8 cellular contexts compared by ENCODE assay signal in genomic region chr12:55718020-55718419, GRCh38. TPM values are rescaled to one million over a fixed set of nuclear protein-coding genes. Genes with fewer than 3 reads are reported as not detected.
A peak's percentile ranks its signal among the peaks of the same experiment; 100 is the strongest.
DNase-seq lines count a peak whose midpoint lies in the region; ATAC-seq and TF ChIP-seq lines count a peak whose summit lies in the region.
"Had no signal": no experiment of that assay in that cellular context is flagged by ENCODE, and none has a peak within 500 bp of the region (broad histone marks: within the 10 kb centered on the region; RNA-seq: fewer than 3 reads in every experiment).

No MANE protein-coding gene starts in this region.

- no peaks in the 10 kb centered on the region for H3K9me3 Mint-ChIP-seq in activated CD4-positive, alpha-beta T cell treated with anti-CD3 and anti-CD28 coated beads, Interleukin-2, amount 10 ng/mL, durations not matched to agents 7 days and 5 days

- DNase-seq in activated CD4-positive, alpha-beta T cell treated with anti-CD3 and anti-CD28 coated beads, Interleukin-2, amount 10 ng/mL, durations not matched to agents 7 days and 5 days = no peak
- DNase-seq in activated CD4-positive, alpha-beta T cell treated with anti-CD3 and anti-CD28 coated beads for 48 hours = no peak
- DNase-seq in fibroblast of the aortic adventitia (ENCODE audit: low read depth) (no peak), thoracic aorta (ENCODE audit: low spot score) (no peak), COLO668 (lab: John Stamatoyannopoulos, UW; ENCODE audit: unreplicated experiment) (no peak)
- DNase-seq: COR-L47, retina had no signal

- peaks cover 46% of the 10 kb centered on the region for H3K4me1 Mint-ChIP-seq in activated CD4-positive, alpha-beta T cell treated with anti-CD3 and anti-CD28 coated beads, Interleukin-2, amount 10 ng/mL, durations not matched to agents 7 days and 5 days

- H3K4me3 ChIP-seq in fibroblast of the aortic adventitia (ENCODE audit: low read depth, low read length) (peak overlapping the region; percentile 35), thoracic aorta (peak overlapping the region; percentile 78)

- H3K36me3 Mint-ChIP-seq in activated CD4-positive, alpha-beta T cell treated with anti-CD3 and anti-CD28 coated beads, Interleukin-2, amount 10 ng/mL, durations not matched to agents 7 days and 5 days (ENCODE audit: low read depth) = peaks cover 26% of the 10 kb centered on the region

- H3K9me3 ChIP-seq in thoracic aorta = no peaks in the 10 kb centered on the region

- POLR2A ChIA-PET in activated CD4-positive, alpha-beta T cell treated with anti-CD3 and anti-CD28 coated beads, Interleukin-2, amount 10 ng/mL, durations not matched to agents 7 days and 5 days (lab: Charles Lee) = no interaction called here

- no peaks in the 10 kb centered on the region for H3K36me3 ChIP-seq in thoracic aorta

- H3K4me3 Mint-ChIP-seq in activated CD4-positive, alpha-beta T cell treated with anti-CD3 and anti-CD28 coated beads, Interleukin-2, amount 10 ng/mL, durations not matched to agents 7 days and 5 days = peak overlapping the region; percentile 91

- CTCF ChIA-PET in activated CD4-positive, alpha-beta T cell treated with anti-CD3 and anti-CD28 coated beads, Interleukin-2, amount 10 ng/mL, durations not matched to agents 7 days and 5 days (lab: Charles Lee) = interaction anchor here (3.6 to 9.0 kb wide), 2 partner anchors 11 to 20 kb away, joined by 17 to 75 read pairs; partner anchors contain the start of gene CD63

- H3K27me3 Mint-ChIP-seq in activated CD4-positive, alpha-beta T cell treated with anti-CD3 and anti-CD28 coated beads, Interleukin-2, amount 10 ng/mL, durations not matched to agents 7 days and 5 days = peaks cover 4% of the 10 kb centered on the region

- no peaks in the 10 kb centered on the region for H3K27me3 ChIP-seq in thoracic aorta (replicated peaks; ENCODE audit: insufficient read depth)

- ATAC-seq in thoracic aorta (ENCODE audit: insufficient number of reproducible peaks, low FRiP score, low read depth) = no peak
- ATAC-seq in GM18870 (IDR thresholded peaks at IDR 0.05; ENCODE audit: unreplicated experiment) = no peak

- no peak for TF ChIP-seq CTCF in fibroblast of the aortic adventitia (IDR thresholded peaks at IDR 0.05; ENCODE audit: insufficient read depth, low read length)
- TF ChIP-seq CTCF in thoracic aorta (IDR thresholded peaks at IDR 0.05) = no peak

- peaks cover 59 to 83% of the 10 kb centered on the region in 2 donors for H3K4me1 ChIP-seq in thoracic aorta (ENCODE audit: control insufficient read depth in 1 of 2, low read depth in 2 of 2)

- peak overlapping the region; percentile 92 to 95 for H3K27ac ChIP-seq in thoracic aorta

- H3K27ac Mint-ChIP-seq in activated CD4-positive, alpha-beta T cell treated with anti-CD3 and anti-CD28 coated beads, Interleukin-2, amount 10 ng/mL, durations not matched to agents 7 days and 5 days = peak overlapping the region; percentile 54

RNA-seq across cellular contexts. Expression of gene RDH5, which starts 2.2 kb away (rescaled TPM):
- 10 to 100 TPM; 23.3 to 25.8 TPM for total RNA-seq in activated CD4-positive, alpha-beta T cell treated with anti-CD3 and anti-CD28 coated beads, Interleukin-2, amount 10 ng/mL, durations not matched to agents 7 days and 5 days
- total RNA-seq in fibroblast of the aortic adventitia (ENCODE audit: low replicate concordance) (13.3 and 17.7 TPM in 2 replicates), thoracic aorta (10 to 100 TPM; 24.4 to 29.5 TPM)

RNA-seq across cellular contexts. Expression of gene BLOC1S1, which starts 2.2 kb away (rescaled TPM):
- 100 to 1,000 TPM; 164 to 181 TPM for total RNA-seq in activated CD4-positive, alpha-beta T cell treated with anti-CD3 and anti-CD28 coated beads, Interleukin-2, amount 10 ng/mL, durations not matched to agents 7 days and 5 days
- total RNA-seq in fibroblast of the aortic adventitia (ENCODE audit: low replicate concordance) (64.1 and 70.2 TPM in 2 replicates), thoracic aorta (100 to 1,000 TPM; 113 to 117 TPM)

RNA-seq across cellular contexts. Expression of gene ITGA7, which starts 10.3 kb away (rescaled TPM):
- 1 to 10 TPM; 3.1 TPM for total RNA-seq in activated CD4-positive, alpha-beta T cell treated with anti-CD3 and anti-CD28 coated beads, Interleukin-2, amount 10 ng/mL, durations not matched to agents 7 days and 5 days
- total RNA-seq in fibroblast of the aortic adventitia (ENCODE audit: low replicate concordance) = 13.9 and 37.6 TPM in 2 replicates
- total RNA-seq in thoracic aorta = 100 to 1,000 TPM; 285 to 317 TPM

RNA-seq across cellular contexts. Expression of gene CD63, which starts 10.8 kb away (rescaled TPM):
- total RNA-seq in activated CD4-positive, alpha-beta T cell treated with anti-CD3 and anti-CD28 coated beads, Interleukin-2, amount 10 ng/mL, durations not matched to agents 7 days and 5 days = 100 to 1,000 TPM; 108 to 116 TPM
- total RNA-seq in fibroblast of the aortic adventitia (ENCODE audit: low replicate concordance) (2,365 and 6,536 TPM in 2 replicates), thoracic aorta (100 to 1,000 TPM; 615 to 776 TPM)

RNA-seq across cellular contexts. Expression of gene GDF11, which starts 24.9 kb away (rescaled TPM):
- 10 to 100 TPM in 1 of 2 experiments, 1 to 10 TPM in 1; 9.7 to 10.4 TPM for total RNA-seq in activated CD4-positive, alpha-beta T cell treated with anti-CD3 and anti-CD28 coated beads, Interleukin-2, amount 10 ng/mL, durations not matched to agents 7 days and 5 days
- total RNA-seq in fibroblast of the aortic adventitia (ENCODE audit: low replicate concordance) (2.4 and 4.7 TPM in 2 replicates), thoracic aorta (1 to 10 TPM; 3.0 to 9.7 TPM)
